Comparison of ENCODE assay signal across 8 cellular contexts in the genomic region with DNA sequence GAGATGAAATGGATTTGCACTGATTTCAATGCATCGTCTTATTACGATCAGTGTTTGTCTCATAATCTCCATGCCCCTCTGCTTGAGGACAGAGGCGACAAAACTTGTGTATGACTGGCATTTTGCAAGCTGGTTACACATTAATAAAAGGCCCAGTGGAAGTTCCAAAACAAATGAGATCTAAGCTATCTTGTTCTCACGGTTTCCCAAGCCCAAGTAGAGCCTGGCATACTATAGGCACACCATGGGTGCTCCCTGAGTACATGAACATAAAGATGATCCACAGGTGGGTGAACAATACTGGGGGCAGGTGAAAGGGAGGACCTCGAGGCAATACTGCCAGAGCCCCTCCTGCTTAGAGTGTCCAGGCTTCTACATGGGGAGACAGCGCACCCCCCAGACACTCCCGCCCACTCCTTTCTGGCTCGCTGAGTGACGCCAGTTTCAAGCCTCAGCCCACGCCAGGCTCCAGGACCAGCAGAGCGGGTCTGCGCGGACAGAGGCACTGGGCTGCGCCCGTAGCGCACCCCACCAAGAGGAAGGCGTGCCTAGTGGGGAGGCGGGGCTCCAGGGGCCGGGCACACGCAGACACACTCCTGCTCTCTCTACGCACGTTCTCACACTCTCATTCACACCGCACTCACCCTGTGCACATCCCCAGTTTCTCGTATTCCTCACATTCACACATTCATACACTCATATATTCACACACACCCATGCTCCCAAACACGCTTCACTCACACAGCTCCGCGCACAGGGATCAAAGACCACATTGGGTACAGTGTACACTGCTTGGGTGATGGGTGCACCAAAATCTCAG. TPM values are rescaled to one million over a fixed set of nuclear protein-coding genes. Genes with fewer than 3 reads are reported as not detected.
A peak's percentile ranks its signal among the peaks of the same experiment; 100 is the strongest.
DNase-seq lines count a peak whose midpoint lies in the region; ATAC-seq and TF ChIP-seq lines count a peak whose summit lies in the region.

No MANE protein-coding gene starts in this region.

- H3K4me1 ChIP-seq in Panc1 (ENCODE audit: control insufficient read depth, insufficient read depth, low read length), result no peaks in the 10 kb centered on the region
- peaks cover 14% of the 10 kb centered on the region for H3K4me1 ChIP-seq in mesenchymal stem cell (ENCODE audit: control insufficient read depth, insufficient read depth, low read depth, low read length)
- H3K4me1 ChIP-seq in urinary bladder (ENCODE audit: insufficient read depth), result no peaks in the 10 kb centered on the region

- H3K9me3 ChIP-seq in Panc1 (ENCODE audit: control insufficient read depth, insufficient read depth, low read depth, low read length), result no peaks in the 10 kb centered on the region
- H3K9me3 ChIP-seq in mesenchymal stem cell (ENCODE audit: control insufficient read depth, low read length), result no peaks in the 10 kb centered on the region

- TF ChIP-seq CTCF in Calu3 (IDR thresholded peaks at IDR 0.05; ENCODE audit: unreplicated experiment), result no peak
- no peak for TF ChIP-seq CTCF in Panc1 (IDR thresholded peaks at IDR 0.05)

- H3K4me3 Mint-ChIP-seq in Calu3 (ENCODE audit: low read depth, unreplicated experiment), result peak overlapping the region; percentile 84
- H3K4me3 Mint-ChIP-seq in dendritic cell treated with granulocyte-macrophage colony-stimulating factor and Interleukin-4, amounts not matched to agents 40 ng/mL and 50 ng/mL, for 4 days, result peak overlapping the region; percentile 82

- no peaks in the 10 kb centered on the region for H3K36me3 ChIP-seq in Panc1 (ENCODE audit: control insufficient read depth, insufficient read depth, low read length)
- H3K36me3 ChIP-seq in mesenchymal stem cell (ENCODE audit: control insufficient read depth in 1 of 2, insufficient read depth in 2 of 2, low read depth in 1 of 2, low read length in 2 of 2), result no peaks in the 10 kb centered on the region
- no peaks in the 10 kb centered on the region for H3K36me3 ChIP-seq in urinary bladder (ENCODE audit: insufficient read depth)

- no peak overlapping the region for H4K91ac ChIP-seq in mesenchymal stem cell (ENCODE audit: low read length)

- POLR2A ChIA-PET in Panc1 (lab: Charles Lee), result no interaction called here

- H2BK12ac ChIP-seq in mesenchymal stem cell (ENCODE audit: low read length in 2 of 2), result no peak overlapping the region

- H4K8ac ChIP-seq in mesenchymal stem cell (ENCODE audit: low read length), result peak overlapping the region; percentile 5

- no peak overlapping the region for H2BK5ac ChIP-seq in mesenchymal stem cell (ENCODE audit: low read depth, low read length, poor library complexity, severe bottlenecking)

- peak overlapping the region; percentile 60 to 79 for H3K4me3 ChIP-seq in Panc1 (ENCODE audit: low read depth in 2 of 2, low read length in 2 of 2)
- H3K4me3 ChIP-seq in mesenchymal stem cell (ENCODE audit: insufficient read depth in 1 of 2, low read depth in 1 of 2, low read length in 2 of 2), result peak overlapping the region; percentile 23 to 88
- H3K4me3 ChIP-seq in urinary bladder (ENCODE audit: low read depth, low read length), result peak overlapping the region; percentile 31

- ATAC-seq in GM21723 (IDR thresholded peaks at IDR 0.05; ENCODE audit: unreplicated experiment) (peak; percentile 67), Panc1 (peak; percentile 88)

- H3K4me2 ChIP-seq in mesenchymal stem cell (ENCODE audit: low read length, poor library complexity, severe bottlenecking), result peak overlapping the region; percentile 94

- 22% methylated on average over 27 of the region's 27 CpGs for WGBS in mesenchymal stem cell
- 19% methylated on average over 27 of the region's 27 CpGs for WGBS in urinary bladder

- H3K9ac ChIP-seq in mesenchymal stem cell (ENCODE audit: low read length), result peak overlapping the region; percentile 77

- H2BK120ac ChIP-seq in mesenchymal stem cell (ENCODE audit: low read depth, low read length), result no peak overlapping the region

- DNase-seq in Calu3 (peak; percentile 30), Panc1 (ENCODE audit: low read depth, low spot score) (no peak), mesenchymal stem cell (peak; percentile 46), posterior vena cava (ENCODE audit: low spot score) (no peak), medulla oblongata (ENCODE audit: extremely low spot score) (no peak)

- in situ Hi-C loops in Panc1 (cut with HindIII; ENCODE audit: low pct_unique_long_range_greater_than_20kb, low sequenced_read_pairs), result no loop called here

- H3K4me1 Mint-ChIP-seq in Calu3 (ENCODE audit: low read depth, unreplicated experiment), result peaks cover 12% of the 10 kb centered on the region
- peaks cover 22% of the 10 kb centered on the region for H3K4me1 Mint-ChIP-seq in dendritic cell treated with granulocyte-macrophage colony-stimulating factor and Interleukin-4, amounts not matched to agents 40 ng/mL and 50 ng/mL, for 4 days (ENCODE audit: low read depth)

- no peak overlapping the region for H2BK15ac ChIP-seq in mesenchymal stem cell (ENCODE audit: low read depth, poor library complexity, severe bottlenecking)

- peak overlapping the region; percentile 65; the same call in 1 of the 2 replicates for H3K27ac ChIP-seq in Panc1 (ENCODE audit: low read length)
- peak overlapping the region; percentile 16 for H3K27ac ChIP-seq in mesenchymal stem cell (ENCODE audit: low read length, poor library complexity, severe bottlenecking)
- no peak overlapping the region for H3K27ac ChIP-seq in urinary bladder (ENCODE audit: low read depth)

- no peaks in the 10 kb centered on the region for H3K79me1 ChIP-seq in mesenchymal stem cell (replicated peaks; ENCODE audit: low read length, poor library complexity, severe bottlenecking)

- H3K23ac ChIP-seq in mesenchymal stem cell (ENCODE audit: low read length in 2 of 2), result no peak overlapping the region

- H2AFZ ChIP-seq in mesenchymal stem cell (ENCODE audit: low read depth, low read length), result no peak overlapping the region

- CTCF ChIA-PET in Calu3 (lab: Charles Lee), result no interaction called here
- CTCF ChIA-PET in Panc1 (lab: Charles Lee), result interaction anchor here (0.5 kb wide), 1 partner anchor 71 kb away, joined by 5 read pairs; no protein-coding TSS in a partner anchor

- H3K27me3 Mint-ChIP-seq in Calu3 (ENCODE audit: unreplicated experiment), result peaks cover 22% of the 10 kb centered on the region
- peaks cover 85% of the 10 kb centered on the region for H3K27me3 Mint-ChIP-seq in dendritic cell treated with granulocyte-macrophage colony-stimulating factor and Interleukin-4, amounts not matched to agents 40 ng/mL and 50 ng/mL, for 4 days

- H3K18ac ChIP-seq in mesenchymal stem cell (ENCODE audit: low read depth in 1 of 2, low read length in 2 of 2), result peak overlapping the region in 1 of 2 experiments; percentile 6

- H3K4ac ChIP-seq in mesenchymal stem cell (ENCODE audit: low read depth in 1 of 2, low read length in 2 of 2), result peak overlapping the region in 1 of 2 experiments; percentile 44

- no peaks in the 10 kb centered on the region for H3K9me3 Mint-ChIP-seq in Calu3 (ENCODE audit: low read depth, unreplicated experiment)
- H3K9me3 Mint-ChIP-seq in dendritic cell treated with granulocyte-macrophage colony-stimulating factor and Interleukin-4, amounts not matched to agents 40 ng/mL and 50 ng/mL, for 4 days, result no peaks in the 10 kb centered on the region

- BruUV-seq in Calu3 (replicated peaks; lab: Mats Ljungman, UMichigan) (no TSS peak), Panc1 (replicated peaks; lab: Mats Ljungman, UMichigan) (no TSS peak)

- peaks cover 14% of the 10 kb centered on the region for H3K36me3 Mint-ChIP-seq in Calu3 (ENCODE audit: insufficient read depth, unreplicated experiment)
- H3K36me3 Mint-ChIP-seq in dendritic cell treated with granulocyte-macrophage colony-stimulating factor and Interleukin-4, amounts not matched to agents 40 ng/mL and 50 ng/mL, for 4 days (ENCODE audit: low read depth), result no peaks in the 10 kb centered on the region

- peak overlapping the region; percentile 7 for H3K27ac Mint-ChIP-seq in Calu3 (ENCODE audit: unreplicated experiment)
- H3K27ac Mint-ChIP-seq in dendritic cell treated with granulocyte-macrophage colony-stimulating factor and Interleukin-4, amounts not matched to agents 40 ng/mL and 50 ng/mL, for 4 days, result no peak overlapping the region

- H2AK5ac ChIP-seq in mesenchymal stem cell (ENCODE audit: low read length, severe bottlenecking), result no peak overlapping the region

- H3K14ac ChIP-seq in mesenchymal stem cell (ENCODE audit: low read length in 2 of 2), result no peak overlapping the region

- H3K27me3 ChIP-seq in Panc1 (ENCODE audit: control insufficient read depth, insufficient read depth, low read length) (no peaks in the 10 kb centered on the region), mesenchymal stem cell (ENCODE audit: control insufficient read depth in 1 of 2, insufficient read depth in 1 of 2, low read length in 2 of 2) (peaks cover 24 to 39% of the 10 kb centered on the region in 2 experiments)

- intact Hi-C loops in Calu3 (cut with micrococcal nuclease; ENCODE audit: unreplicated experiment) (no loop called here), Panc1 (cut with micrococcal nuclease; ENCODE audit: unreplicated experiment) (no loop called here), posterior vena cava (cut with DNase I) (no loop called here)
- intact Hi-C loops in dendritic cell treated with granulocyte-macrophage colony-stimulating factor and Interleukin-4, amounts not matched to agents 40 ng/mL and 50 ng/mL, for 4 days (cut with micrococcal nuclease), result no loop called here

RNA-seq across cellular contexts. Expression of a gene that starts 8.9 kb away (rescaled TPM):
- total RNA-seq in Calu3 (2022) (not detected in 2 replicates), Panc1 (2021; ENCODE audit: unreplicated experiment) (not detected), urinary bladder (not detected), posterior vena cava (not detected)
- polyA plus RNA-seq in Panc1 (2012; ENCODE audit: insufficient read length), result not detected
- polyA plus RNA-seq in mesenchymal stem cell (2013, experiment 1 of 2), result not detected
- not detected for polyA plus RNA-seq in mesenchymal stem cell (2013, experiment 2 of 2)
- not detected for polyA plus RNA-seq in urinary bladder

RNA-seq across cellular contexts. Expression of a gene that starts 26.6 kb away (rescaled TPM):
- total RNA-seq in Calu3 (2022) (12.0 and 16.5 TPM in 2 replicates), Panc1 (2021; ENCODE audit: unreplicated experiment) (10.3 TPM), urinary bladder (39.5 TPM), posterior vena cava (10 to 100 TPM; 21.9 to 26.8 TPM)
- polyA plus RNA-seq in Panc1 (2012; ENCODE audit: insufficient read length), result 8.5 TPM
- polyA plus RNA-seq in mesenchymal stem cell (2013, experiment 1 of 2), result 23.2 TPM
- polyA plus RNA-seq in mesenchymal stem cell (2013, experiment 2 of 2), result 23.9 TPM
- 27.3 TPM for polyA plus RNA-seq in urinary bladder

Comparison
In these comparisons a context has a peak if more than half of its experiments do, and no peak if none do; other contexts are left out.
1. DNase-seq: peak in Calu3 (single experiment) and mesenchymal stem cell (single experiment); none in Panc1 (single experiment), posterior vena cava (single experiment) and medulla oblongata (single experiment).
2. Peak in every context shown above with its lines, with median percentiles within 50 percentile points of each other: H3K4me3 ChIP-seq.